10 cellular contexts compared by ENCODE assay signal in the genomic region with DNA sequence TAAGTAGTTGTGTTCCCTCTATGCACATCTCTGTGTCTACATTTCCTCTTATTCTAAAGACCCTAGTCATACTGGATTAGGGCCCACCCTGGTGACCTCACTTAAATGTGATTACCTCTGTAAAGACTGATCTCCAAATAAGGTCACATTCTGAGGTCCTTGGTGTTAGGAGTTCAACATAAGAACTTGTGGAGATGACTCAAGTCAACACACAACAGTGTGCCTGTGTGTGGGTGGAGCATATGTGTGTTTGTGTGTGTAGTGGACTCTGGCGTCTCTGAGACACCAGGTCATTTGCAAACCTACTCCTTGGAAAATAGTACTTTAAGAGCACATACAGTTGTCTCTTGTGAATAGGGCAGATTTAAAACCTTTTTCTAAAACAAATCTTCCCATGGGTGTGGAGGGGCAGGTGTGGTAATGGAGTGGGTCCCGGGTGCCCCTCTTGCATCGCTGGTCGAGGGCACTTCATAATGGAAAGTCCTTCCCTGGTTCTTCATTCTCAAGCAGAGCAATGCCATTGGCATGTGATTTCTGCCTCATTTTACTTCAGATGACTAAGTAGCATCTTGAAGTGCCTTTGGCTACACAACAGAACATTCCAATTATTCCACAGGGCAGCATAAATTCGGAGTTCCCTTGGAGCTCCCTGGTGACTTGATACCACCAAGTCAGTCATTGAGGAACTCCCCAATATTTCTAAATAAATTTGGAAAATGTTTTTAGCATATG.
DNase-seq lines count a peak whose midpoint lies in the region; ATAC-seq and TF ChIP-seq lines count a peak whose summit lies in the region.
"Had no signal": no experiment of that assay in that cellular context is flagged by ENCODE, and none has a peak within 500 bp of the region (broad histone marks: within the 10 kb centered on the region; RNA-seq: fewer than 3 reads in every experiment).

No MANE protein-coding gene starts in this region.

- H3K9me3 ChIP-seq in breast epithelium (no peaks in the 10 kb centered on the region), ascending aorta (no peaks in the 10 kb centered on the region), lower lobe of right lung (no peaks in the 10 kb centered on the region), transverse colon (no peaks in the 10 kb centered on the region)

- TF ChIP-seq CTCF in MCF 10A (IDR thresholded peaks at IDR 0.05; ENCODE audit: unreplicated experiment) (no peak), breast epithelium (IDR thresholded peaks at IDR 0.05) (no peak), ascending aorta (IDR thresholded peaks at IDR 0.05) (no peak), lower lobe of right lung (IDR thresholded peaks at IDR 0.05) (no peak), transverse colon (IDR thresholded peaks at IDR 0.05) (no peak)

- WGBS in transverse colon (ENCODE audit: low coverage in 1 of 2), 2 donors, result 85% methylated on average over 5 of the region's 5 CpGs; no CpG with 5 or more reads in 1 of the 2 donors

- H3K27me3 ChIP-seq in breast epithelium (no peaks in the 10 kb centered on the region), ascending aorta (no peaks in the 10 kb centered on the region), lower lobe of right lung (ENCODE audit: low read depth) (no peaks in the 10 kb centered on the region), transverse colon (no peaks in the 10 kb centered on the region)

- no peaks in the 10 kb centered on the region for H3K27me3 Mint-ChIP-seq in MCF 10A (ENCODE audit: insufficient read depth, unreplicated experiment)

- DNase-seq in MCF 10A (ENCODE audit: unreplicated experiment) (no peak), breast epithelium (ENCODE audit: low spot score in 2 of 2) (no peak), ascending aorta (ENCODE audit: low spot score in 2 of 2) (no peak), lower lobe of right lung (no peak), transverse colon (no peak), T-helper 9 cell (no peak), NCI-H2196 (lab: John Stamatoyannopoulos, UW; ENCODE audit: unreplicated experiment) (no peak)
- DNase-seq: activated T-cell treated with anti-CD3 and anti-CD28 coated beads, Interleukin-2, amount 50 U/mL, for 4 hours; NCI-H1105 had no signal

- H3K27ac Mint-ChIP-seq in MCF 10A (ENCODE audit: low read depth, unreplicated experiment), result peak overlapping the region; percentile 64

- no peaks in the 10 kb centered on the region for H3K36me3 ChIP-seq in breast epithelium
- no peaks in the 10 kb centered on the region for H3K36me3 ChIP-seq in ascending aorta
- no peaks in the 10 kb centered on the region for H3K36me3 ChIP-seq in lower lobe of right lung
- no peaks in the 10 kb centered on the region for H3K36me3 ChIP-seq in transverse colon

- CTCF ChIA-PET in MCF 10A (lab: Yijun Ruan, JAX), result no interaction called here

- H3K9me3 Mint-ChIP-seq in MCF 10A (ENCODE audit: unreplicated experiment), result no peaks in the 10 kb centered on the region
- H3K9me3 Mint-ChIP-seq: activated T-cell treated with anti-CD3 and anti-CD28 coated beads, Interleukin-2, amount 50 U/mL, for 4 hours had no signal

- H3K4me1 Mint-ChIP-seq in MCF 10A (ENCODE audit: insufficient read depth, unreplicated experiment), result peaks cover 40% of the 10 kb centered on the region

- BruUV-seq in MCF 10A (replicated peaks; lab: Mats Ljungman, UMichigan), result no TSS peak

- POLR2A ChIA-PET in MCF 10A (lab: Yijun Ruan, JAX), result interaction anchor here (1.1 kb wide), 1 partner anchor 10 kb away, joined by 3 read pairs; no protein-coding TSS in a partner anchor

- H3K4me3 ChIP-seq in breast epithelium (no peak overlapping the region), ascending aorta (no peak overlapping the region), lower lobe of right lung (no peak overlapping the region), transverse colon (no peak overlapping the region)

- ATAC-seq in lower lobe of right lung (peak in 1 of 2 donors; percentile 46), HG03571 (IDR thresholded peaks at IDR 0.05; ENCODE audit: unreplicated experiment) (no peak)
- ATAC-seq: activated T-cell treated with anti-CD3 and anti-CD28 coated beads, Interleukin-2, amount 50 U/mL, for 4 hours had no signal

- TF ChIP-seq POLR2A in breast epithelium (IDR thresholded peaks at IDR 0.05) (no peak), transverse colon (IDR thresholded peaks at IDR 0.05) (no peak)

- H3K4me3 Mint-ChIP-seq in MCF 10A (ENCODE audit: unreplicated experiment), result no peak overlapping the region
- H3K4me3 Mint-ChIP-seq: activated T-cell treated with anti-CD3 and anti-CD28 coated beads, Interleukin-2, amount 50 U/mL, for 4 hours had no signal

- in situ Hi-C loops in transverse colon (cut with MboI; ENCODE audit: low pct_ligation_motif_present in 1 of 4, low pct_unique_long_range_greater_than_20kb in 1 of 4, low sequenced_read_pairs in 3 of 4), result no loop called here

- intact Hi-C loops in MCF 10A (cut with micrococcal nuclease), result no loop called here
- intact Hi-C loops in breast epithelium (cut with DNase I; ENCODE audit: low total_unique reads), result no loop called here
- intact Hi-C loops in ascending aorta (cut with DNase I), result loop anchor here (10.0 kb wide), 1 partner anchor 419 kb away; no protein-coding TSS in a partner anchor
- intact Hi-C loops in lower lobe of right lung (cut with DNase I), result no loop called here
- intact Hi-C loops in transverse colon (cut with DNase I; ENCODE audit: low total_unique reads), result no loop called here

- H3K27ac ChIP-seq in breast epithelium (peak overlapping the region in 1 of 2 donors; percentile 29), ascending aorta (peak overlapping the region; percentile 91 to 92), lower lobe of right lung (peak overlapping the region; percentile 77), transverse colon (peak overlapping the region; percentile 86 to 90 (median 88))

- H3K4me1 ChIP-seq in breast epithelium (no peaks in the 10 kb centered on the region), ascending aorta (peaks cover 14 to 48% of the 10 kb centered on the region in 2 donors), lower lobe of right lung (peaks cover 55% of the 10 kb centered on the region), transverse colon (peaks cover 21 to 45% (median 40%) of the 10 kb centered on the region in 4 donors)

- peaks cover 12% of the 10 kb centered on the region for H3K36me3 Mint-ChIP-seq in MCF 10A (ENCODE audit: insufficient read depth, unreplicated experiment)

- no peak for TF ChIP-seq EP300 in transverse colon (IDR thresholded peaks at IDR 0.05; ENCODE audit: low read depth)
